ENCODE assay signal across 32 cellular contexts in the genomic region with DNA sequence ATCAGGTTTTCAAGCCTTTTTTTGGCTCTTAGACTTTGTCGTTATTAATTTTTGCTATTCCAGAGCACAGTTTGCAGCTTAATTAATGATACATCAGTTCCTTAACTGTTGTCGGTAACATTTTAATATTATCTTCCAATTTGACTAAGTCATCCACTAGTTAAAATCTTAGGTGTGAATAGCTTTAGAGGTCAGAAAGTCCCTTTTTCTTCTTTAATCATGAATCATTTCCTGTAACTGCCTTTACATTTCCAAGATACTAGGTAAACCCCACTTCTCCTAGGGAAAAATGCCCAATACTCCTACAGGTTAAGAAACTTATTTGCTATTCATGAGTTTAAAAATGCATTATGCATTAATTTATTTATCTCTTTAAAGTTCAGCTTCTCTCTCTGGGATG.
"Had no signal": no experiment of that assay in that cellular context is flagged by ENCODE, and none has a peak within 500 bp of the region (broad histone marks: within the 10 kb centered on the region; RNA-seq: fewer than 3 reads in every experiment).

No MANE protein-coding gene starts in this region.

- H3K27ac Mint-ChIP-seq: activated CD4-positive, alpha-beta memory T cell treated with anti-CD3 and anti-CD28 coated beads, Interleukin-2, amount 10 ng/mL, durations not matched to agents 7 days and 5 days; activated naive CD8-positive, alpha-beta T cell treated with anti-CD3 and anti-CD28 coated beads, Interleukin-2, amount 10 ng/mL, durations not matched to agents 7 days and 5 days; naive thymus-derived CD4-positive, alpha-beta T cell; stimulated activated naive B cell treated with anti-CD40 and anti-IgM and Interleukin-4, amounts not matched to agents 10 μg/mL and 1 μg/mL and 100 μg/mL, for 72 hours; T-helper 17 cell had no signal

- H3K79me2 ChIP-seq: parathyroid adenoma had no signal

- FAIRE-seq: colon, frontal cortex had no signal

- H3K4me3 Mint-ChIP-seq: activated CD4-positive, alpha-beta memory T cell treated with anti-CD3 and anti-CD28 coated beads, Interleukin-2, amount 10 ng/mL, durations not matched to agents 7 days and 5 days; activated naive CD8-positive, alpha-beta T cell treated with anti-CD3 and anti-CD28 coated beads, Interleukin-2, amount 10 ng/mL, durations not matched to agents 7 days and 5 days; activated T-cell treated with anti-CD3 and anti-CD28 coated beads, Interleukin-2, amount 50 U/mL, for 4 hours; naive thymus-derived CD4-positive, alpha-beta T cell; neural crest cell; stimulated activated naive B cell treated with anti-CD40 and anti-IgM and Interleukin-4, amounts not matched to agents 10 μg/mL and 1 μg/mL and 100 μg/mL, for 72 hours; T-helper 17 cell had no signal

- H3K36me3 ChIP-seq: esophagus squamous epithelium, right atrium auricular region, transverse colon, WERI-Rb-1 had no signal

- H3K9me3 Mint-ChIP-seq: activated CD4-positive, alpha-beta memory T cell treated with anti-CD3 and anti-CD28 coated beads, Interleukin-2, amount 10 ng/mL, durations not matched to agents 7 days and 5 days; activated naive CD8-positive, alpha-beta T cell treated with anti-CD3 and anti-CD28 coated beads, Interleukin-2, amount 10 ng/mL, durations not matched to agents 7 days and 5 days; activated T-cell treated with anti-CD3 and anti-CD28 coated beads, Interleukin-2, amount 50 U/mL, for 4 hours; naive thymus-derived CD4-positive, alpha-beta T cell; stimulated activated naive B cell treated with anti-CD40 and anti-IgM and Interleukin-4, amounts not matched to agents 10 μg/mL and 1 μg/mL and 100 μg/mL, for 72 hours had no signal

- H3K27me3 ChIP-seq: esophagus squamous epithelium, right atrium auricular region, testis, transverse colon had no signal

- ATAC-seq: activated CD4-positive, CD25-positive, alpha-beta regulatory T cell treated with anti-CD3 and anti-CD28 coated beads, Interleukin-2, amount 50 U/mL, for 24 hours; activated T-cell treated with anti-CD3 and anti-CD28 coated beads, Interleukin-2, amount 50 U/mL, for 4 hours; left colon; naive thymus-derived CD4-positive, alpha-beta T cell; SK-N-SH treated with all-trans-retinoic acid at 6 μM for 48 hours; stimulated activated naive B cell treated with anti-CD40 and anti-IgM and Interleukin-4, amounts not matched to agents 10 μg/mL and 1 μg/mL and 100 μg/mL, for 72 hours; T-helper 17 cell had no signal

- H3K36me3 Mint-ChIP-seq: activated naive CD8-positive, alpha-beta T cell treated with anti-CD3 and anti-CD28 coated beads, Interleukin-2, amount 10 ng/mL, durations not matched to agents 7 days and 5 days; naive thymus-derived CD4-positive, alpha-beta T cell; stimulated activated naive B cell treated with anti-CD40 and anti-IgM and Interleukin-4, amounts not matched to agents 10 μg/mL and 1 μg/mL and 100 μg/mL, for 72 hours had no signal

- H3K27ac ChIP-seq: epithelial cell of prostate, esophagus squamous epithelium, parathyroid adenoma, right atrium auricular region, testis, transverse colon, WERI-Rb-1 had no signal

- H3K4me1 Mint-ChIP-seq: activated naive CD8-positive, alpha-beta T cell treated with anti-CD3 and anti-CD28 coated beads, Interleukin-2, amount 10 ng/mL, durations not matched to agents 7 days and 5 days had no signal

- H3K4me1 ChIP-seq: parathyroid adenoma, right atrium auricular region, testis, transverse colon had no signal

- DNase-seq: activated CD4-positive, alpha-beta memory T cell treated with anti-CD3 and anti-CD28 coated beads, Interleukin-2, amount 10 ng/mL, durations not matched to agents 7 days and 5 days; activated CD4-positive, alpha-beta T cell treated with anti-CD3 and anti-CD28 coated beads for 48 hours; activated CD8-positive, alpha-beta memory T cell treated with anti-CD3 and anti-CD28 coated beads, Interleukin-2, amount 50 U/mL, for 48 hours; activated effector memory CD4-positive, alpha-beta T cell treated with Interleukin-2 at 50 U/mL for 16 hours; activated naive CD4-positive, alpha-beta T cell treated with Interleukin-2 at 50 U/mL for 16 hours; activated naive CD8-positive, alpha-beta T cell treated with anti-CD3 and anti-CD28 coated beads, Interleukin-2, amount 10 ng/mL, durations not matched to agents 7 days and 5 days; activated T-cell treated with anti-CD3 and anti-CD28 coated beads, Interleukin-2, amount 50 U/mL, for 4 hours; amygdala; dermis blood vessel endothelial cell; effector CD4-positive, alpha-beta T cell; esophagus squamous epithelium; islet precursor cell; left colon; midbrain; naive thymus-derived CD4-positive, alpha-beta T cell; occipital lobe; stimulated activated CD4-positive, alpha-beta T cell treated with anti-CD3 and anti-CD28 coated beads, Interleukin-15, amount 100 ng/mL, for 24 hours; stimulated activated CD4-positive, alpha-beta T cell treated with anti-CD3 and anti-CD28 coated beads, Interleukin-2, amount 100 ng/mL, for 24 hours; stimulated activated naive B cell treated with anti-CD40 and anti-IgM and Interleukin-4, amounts not matched to agents 10 μg/mL and 1 μg/mL and 100 μg/mL, for 72 hours; T-helper 17 cell; T1000; testis; transverse colon; WERI-Rb-1 had no signal

- H3K4me3 ChIP-seq: esophagus squamous epithelium, right atrium auricular region, testis, transverse colon had no signal

- H3K9ac ChIP-seq: parathyroid adenoma had no signal

- H3K9me3 ChIP-seq: esophagus squamous epithelium, right atrium auricular region, testis, transverse colon had no signal

- H3K27me3 Mint-ChIP-seq: activated CD4-positive, alpha-beta memory T cell treated with anti-CD3 and anti-CD28 coated beads, Interleukin-2, amount 10 ng/mL, durations not matched to agents 7 days and 5 days; activated naive CD8-positive, alpha-beta T cell treated with anti-CD3 and anti-CD28 coated beads, Interleukin-2, amount 10 ng/mL, durations not matched to agents 7 days and 5 days; stimulated activated naive B cell treated with anti-CD40 and anti-IgM and Interleukin-4, amounts not matched to agents 10 μg/mL and 1 μg/mL and 100 μg/mL, for 72 hours had no signal
